Comparison of ENCODE assay signal across 16 cellular contexts in the genomic region with DNA sequence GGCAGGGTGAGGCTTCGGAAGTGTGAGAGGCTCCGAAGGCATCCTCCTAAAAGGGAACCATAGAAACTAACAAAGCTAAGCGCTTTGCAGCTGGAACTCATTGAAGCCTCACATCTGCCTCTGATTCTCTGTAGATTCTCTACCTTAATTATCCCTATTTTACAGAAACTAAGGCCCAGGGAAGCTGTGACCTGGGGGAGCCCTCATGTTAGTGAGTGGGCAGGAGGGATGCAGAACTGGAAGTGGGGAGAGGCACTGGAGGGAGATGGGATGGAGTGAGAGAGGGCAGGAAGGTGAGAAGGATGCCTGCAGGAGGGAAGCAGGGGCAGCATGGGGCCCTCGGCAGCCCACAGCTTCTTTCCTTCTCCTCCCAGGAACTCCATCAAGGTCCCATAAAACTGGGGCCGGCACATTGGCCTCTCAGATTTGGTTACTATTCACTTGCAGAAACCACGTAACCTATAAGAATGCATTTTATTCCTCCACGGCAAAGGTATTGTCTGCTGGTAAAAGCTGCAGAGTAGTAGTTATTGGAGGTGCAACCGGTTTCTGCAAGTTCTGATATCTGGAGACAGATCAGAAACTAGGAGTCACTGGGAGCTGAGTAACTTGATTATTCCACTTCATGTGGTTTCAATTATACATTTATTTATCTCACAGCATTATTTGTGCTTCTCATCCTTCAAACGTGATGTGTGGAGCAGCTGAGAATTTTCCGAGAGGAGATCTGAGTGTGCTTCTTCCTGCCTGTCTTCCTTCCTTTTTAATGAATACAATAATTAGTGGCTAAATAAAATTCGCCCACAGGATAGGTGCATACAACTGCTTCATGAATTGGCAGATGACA. TPM values are rescaled to one million over a fixed set of nuclear protein-coding genes. Genes with fewer than 3 reads are reported as not detected.
DNase-seq lines count a peak whose midpoint lies in the region; ATAC-seq and TF ChIP-seq lines count a peak whose summit lies in the region.
"Had no signal": no experiment of that assay in that cellular context is flagged by ENCODE, and none has a peak within 500 bp of the region (broad histone marks: within the 10 kb centered on the region; RNA-seq: fewer than 3 reads in every experiment).

No MANE protein-coding gene starts in this region.

- no peak overlapping the region for H3K9ac ChIP-seq in iPS-15b (ENCODE audit: low read depth, low read length)

- no peak for ATAC-seq in activated CD8-positive, alpha-beta memory T cell treated with anti-CD3 and anti-CD28 coated beads, Interleukin-2, amount 10 ng/mL, durations not matched to agents 7 days and 5 days
- peak; percentile 64 for ATAC-seq in SK-N-SH treated with all-trans-retinoic acid at 6 μM for 48 hours
- no peak for ATAC-seq in GM18867 (IDR thresholded peaks at IDR 0.05; ENCODE audit: unreplicated experiment)

- peaks cover 22% of the 10 kb centered on the region for H3K27me3 ChIP-seq in iPS-15b (ENCODE audit: control insufficient read depth, insufficient read depth, low read length)
- H3K27me3 ChIP-seq: testis had no signal

- no peak for TF ChIP-seq CTCF in lower leg skin (IDR thresholded peaks at IDR 0.05)

- WGBS in lower leg skin, 2 donors: 62 to 73% methylated on average over 11 of the region's 11 CpGs

- peaks cover 27% of the 10 kb centered on the region for H3K27me3 Mint-ChIP-seq in activated CD8-positive, alpha-beta memory T cell treated with anti-CD3 and anti-CD28 coated beads, Interleukin-2, amount 10 ng/mL, durations not matched to agents 7 days and 5 days

- DNase-seq in activated CD8-positive, alpha-beta memory T cell treated with anti-CD3 and anti-CD28 coated beads, Interleukin-2, amount 10 ng/mL, durations not matched to agents 7 days and 5 days: peak; percentile 22
- DNase-seq in activated CD8-positive, alpha-beta memory T cell treated with anti-CD3 and anti-CD28 coated beads for 24 hours: no peak
- DNase-seq in lower leg skin (ENCODE audit: low spot score in 2 of 2) (no peak), NCI-H510A treated with DMSO at 0.1 percent for 48 hours (lab: John Stamatoyannopoulos, UW) (no peak), NCI-H2081 treated with DMSO at 0.1 percent for 48 hours (lab: John Stamatoyannopoulos, UW) (no peak)

- no peak overlapping the region for H3K27ac Mint-ChIP-seq in activated CD8-positive, alpha-beta memory T cell treated with anti-CD3 and anti-CD28 coated beads, Interleukin-2, amount 10 ng/mL, durations not matched to agents 7 days and 5 days
- H3K27ac Mint-ChIP-seq: activated CD8-positive, alpha-beta T cell treated with anti-CD3 and anti-CD28 coated beads, Interleukin-2, amount 10 ng/mL, durations not matched to agents 7 days and 5 days; activated T-cell treated with anti-CD3 and anti-CD28 coated beads, Interleukin-2, amount 50 U/mL, for 24 hours; stimulated activated effector memory CD8-positive, alpha-beta T cell treated with anti-CD3 and anti-CD28 coated beads, Interleukin-12 subunit alpha, Interleukin-12 subunit beta, amount 100 ng/mL, for 72 hours had no signal

- H3K4me1 Mint-ChIP-seq in activated CD8-positive, alpha-beta memory T cell treated with anti-CD3 and anti-CD28 coated beads, Interleukin-2, amount 10 ng/mL, durations not matched to agents 7 days and 5 days: no peaks in the 10 kb centered on the region

- no peak for TF ChIP-seq POLR2A in lower leg skin (IDR thresholded peaks at IDR 0.05)

- H3K4me3 ChIP-seq in iPS-15b (ENCODE audit: low read depth, low read length) (peak overlapping the region; percentile 18), lower leg skin (ENCODE audit: low read depth, poor library complexity, severe bottlenecking) (no peak overlapping the region)
- H3K4me3 ChIP-seq: heart left ventricle, K562, left lung, psoas muscle had no signal

- H3K4me1 ChIP-seq in iPS-15b (ENCODE audit: control insufficient read depth, insufficient read depth, low read length): peaks cover 3% of the 10 kb centered on the region
- H3K4me1 ChIP-seq: psoas muscle had no signal

- H3K36me3 Mint-ChIP-seq in activated CD8-positive, alpha-beta memory T cell treated with anti-CD3 and anti-CD28 coated beads, Interleukin-2, amount 10 ng/mL, durations not matched to agents 7 days and 5 days: no peaks in the 10 kb centered on the region
- H3K36me3 Mint-ChIP-seq: stimulated activated effector memory CD8-positive, alpha-beta T cell treated with anti-CD3 and anti-CD28 coated beads, Interleukin-12 subunit alpha, Interleukin-12 subunit beta, amount 100 ng/mL, for 72 hours had no signal

- H3K36me3 ChIP-seq in iPS-15b (ENCODE audit: control insufficient read depth, insufficient read depth, low read length): no peaks in the 10 kb centered on the region
- H3K36me3 ChIP-seq: heart left ventricle, left lung had no signal

- no peak overlapping the region for H3K4me3 Mint-ChIP-seq in activated CD8-positive, alpha-beta memory T cell treated with anti-CD3 and anti-CD28 coated beads, Interleukin-2, amount 10 ng/mL, durations not matched to agents 7 days and 5 days
- H3K4me3 Mint-ChIP-seq: activated CD8-positive, alpha-beta T cell treated with anti-CD3 and anti-CD28 coated beads, Interleukin-2, amount 10 ng/mL, durations not matched to agents 7 days and 5 days had no signal

- CTCF ChIA-PET in activated CD8-positive, alpha-beta memory T cell treated with anti-CD3 and anti-CD28 coated beads, Interleukin-2, amount 10 ng/mL, durations not matched to agents 7 days and 5 days (lab: Charles Lee): interaction anchor here (0.7 to 2.3 kb wide), 19 partner anchors 11 to 869 kb away, joined by 3 to 10 read pairs (median 4); partner anchors contain the start of genes CHCHD6 and PLXNA1

- no peaks in the 10 kb centered on the region for H3K9me3 ChIP-seq in iPS-15b (ENCODE audit: control insufficient read depth, insufficient read depth, low read length)
- H3K9me3 ChIP-seq: left lung, psoas muscle, testis had no signal

- no peaks in the 10 kb centered on the region for H3K9me3 Mint-ChIP-seq in activated CD8-positive, alpha-beta memory T cell treated with anti-CD3 and anti-CD28 coated beads, Interleukin-2, amount 10 ng/mL, durations not matched to agents 7 days and 5 days (ENCODE audit: low read depth)
- H3K9me3 Mint-ChIP-seq: activated T-cell treated with anti-CD3 and anti-CD28 coated beads, Interleukin-2, amount 50 U/mL, for 24 hours; stimulated activated effector memory CD8-positive, alpha-beta T cell treated with anti-CD3 and anti-CD28 coated beads, Interleukin-12 subunit alpha, Interleukin-12 subunit beta, amount 100 ng/mL, for 72 hours had no signal

- intact Hi-C loops in lower leg skin (cut with DNase I; ENCODE audit: low total_unique reads): loop anchor here (5.0 kb wide), 3 partner anchors 307 to 862 kb away; no protein-coding TSS in a partner anchor

TF ChIP-seq in SK-N-SH treated with all-trans-retinoic acid at 6 μM for 48 hours, 23 proteins besides CTCF, POLR2A, EP300 and RAD21:
- TF ChIP-seq CREB5 (CRISPR knock-in tag; IDR thresholded peaks at IDR 0.05; ENCODE audit: low read depth) (no peak), TCF4 (CRISPR knock-in tag; IDR thresholded peaks at IDR 0.05; ENCODE audit: borderline replicate concordance) (peak; percentile 91), ZNF8 (CRISPR knock-in tag; IDR thresholded peaks at IDR 0.05) (no peak), RARB (CRISPR knock-in tag; IDR thresholded peaks at IDR 0.05) (no peak), ZFP30 (CRISPR knock-in tag; IDR thresholded peaks at IDR 0.05) (no peak), ARNTL (CRISPR knock-in tag; IDR thresholded peaks at IDR 0.05; ENCODE audit: borderline replicate concordance, low read depth) (no peak), CSDC2 (CRISPR knock-in tag; IDR thresholded peaks at IDR 0.05) (no peak), TSHZ2 (CRISPR knock-in tag; IDR thresholded peaks at IDR 0.05) (peak; percentile 84; the same call in 1 of the 2 replicates)

RNA-seq across cellular contexts. Expression of gene CHCHD6, which starts 24.0 kb away (rescaled TPM):
- total RNA-seq in activated CD8-positive, alpha-beta memory T cell treated with anti-CD3 and anti-CD28 coated beads, Interleukin-2, amount 10 ng/mL, durations not matched to agents 7 days and 5 days: 1 to 10 TPM; 7.7 to 9.0 TPM
- total RNA-seq in lower leg skin: 10 to 100 TPM; 15.6 to 25.8 (median 21.2) TPM

RNA-seq across cellular contexts. Expression of gene TXNRD3, which starts 25.1 kb away (rescaled TPM):
- total RNA-seq in activated CD8-positive, alpha-beta memory T cell treated with anti-CD3 and anti-CD28 coated beads, Interleukin-2, amount 10 ng/mL, durations not matched to agents 7 days and 5 days: 1 to 10 TPM in 1 of 2 experiments, under 1 TPM in 1; 0.50 to 1.6 TPM
- total RNA-seq in lower leg skin: 10 to 100 TPM in 1 of 4 donors, 1 to 10 TPM in 3; 6.8 to 12.1 (median 9.2) TPM
